37 cellular contexts compared by ENCODE assay signal in the genomic region with DNA sequence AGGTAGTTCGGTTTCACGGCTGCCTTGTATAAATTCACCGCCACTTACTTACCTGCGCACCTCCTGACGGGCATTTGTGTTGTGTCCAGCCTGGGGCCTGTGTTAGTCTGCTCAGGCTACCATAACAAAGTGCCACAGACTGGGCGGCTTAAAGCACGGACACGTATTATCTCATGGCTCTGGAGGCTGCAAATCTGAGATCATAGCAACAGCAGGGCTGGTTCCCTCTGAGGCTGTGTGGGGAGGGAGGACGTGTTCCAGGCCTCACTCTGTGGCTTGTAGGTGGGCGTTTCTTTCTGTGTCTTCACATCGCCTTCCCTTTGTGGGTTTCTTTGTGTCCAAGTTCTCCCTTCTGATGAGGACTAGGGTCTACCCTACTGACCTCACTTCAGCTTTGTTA.
"Had no signal": no experiment of that assay in that cellular context is flagged by ENCODE, and none has a peak within 500 bp of the region (broad histone marks: within the 10 kb centered on the region; RNA-seq: fewer than 3 reads in every experiment).

No MANE protein-coding gene starts in this region.

- H3K27ac Mint-ChIP-seq: activated naive CD4-positive, alpha-beta T cell treated with anti-CD3 and anti-CD28 coated beads for 36 hours; activated naive CD4-positive, alpha-beta T cell treated with anti-CD3 and anti-CD28 coated beads, Interleukin-2, amount 10 ng/mL, durations not matched to agents 7 days and 5 days; activated naive CD4-positive, alpha-beta T cell treated with anti-CD3 and anti-CD28 coated beads, Interleukin-2, amount 50 U/mL, for 24 hours; activated naive CD4-positive, alpha-beta T cell treated with anti-CD3 and anti-CD28 coated beads, Interleukin-2, amount 50 U/mL, for 72 hours; activated naive CD8-positive, alpha-beta T cell; activated naive CD8-positive, alpha-beta T cell treated with anti-CD3 and anti-CD28 coated beads for 36 hours; activated naive CD8-positive, alpha-beta T cell treated with anti-CD3 and anti-CD28 coated beads, Interleukin-2, amount 10 ng/mL, durations not matched to agents 7 days and 5 days; activated naive CD8-positive, alpha-beta T cell treated with anti-CD3 and anti-CD28 coated beads, Interleukin-2, amount 50 U/mL, for 24 hours; activated T-cell treated with anti-CD3 and anti-CD28 coated beads, Interleukin-2, amount 50 U/mL, for 24 hours; activated T-cell treated with anti-CD3 and anti-CD28 coated beads, Interleukin-2, amount 50 U/mL, for 72 hours; activated T-helper 1 cell treated with anti-CD3 and anti-CD28 coated beads, Interleukin-12 subunit alpha, Interleukin-12 subunit beta, Interleukin-2, Interleukin-4 antibody, amounts not matched to agents 30 ng/mL and 10 ng/mL and 1 ng/mL, durations not matched to agents 14 hours and 24 hours and 36 hours; activated T-helper 17 cell treated with anti-CD3 and anti-CD28 coated beads, Interleukin-2, amount 50 U/mL, for 72 hours; activated T-helper 2 cell treated with anti-CD3 and anti-CD28 coated beads, Interferon-gamma antibody, Interleukin-2, Interleukin-4, amounts not matched to agents 10 μg/mL and 5 μg/mL and 100 μg/mL, durations not matched to agents 14 hours and 24 hours and 36 hours had no signal

- H3K4me3 Mint-ChIP-seq: activated naive CD4-positive, alpha-beta T cell treated with anti-CD3 and anti-CD28 coated beads for 36 hours; activated naive CD4-positive, alpha-beta T cell treated with anti-CD3 and anti-CD28 coated beads, Interleukin-2, amount 10 ng/mL, durations not matched to agents 7 days and 5 days; activated naive CD4-positive, alpha-beta T cell treated with anti-CD3 and anti-CD28 coated beads, Interleukin-2, amount 50 U/mL, for 24 hours; activated naive CD8-positive, alpha-beta T cell; activated naive CD8-positive, alpha-beta T cell treated with anti-CD3 and anti-CD28 coated beads for 36 hours; activated naive CD8-positive, alpha-beta T cell treated with anti-CD3 and anti-CD28 coated beads, Interleukin-2, amount 10 ng/mL, durations not matched to agents 7 days and 5 days; activated naive CD8-positive, alpha-beta T cell treated with anti-CD3 and anti-CD28 coated beads, Interleukin-2, amount 50 U/mL, for 24 hours; activated T-cell treated with anti-CD3 and anti-CD28 coated beads, Interleukin-2, amount 50 U/mL, for 24 hours; activated T-cell treated with anti-CD3 and anti-CD28 coated beads, Interleukin-2, amount 50 U/mL, for 4 hours; activated T-cell treated with anti-CD3 and anti-CD28 coated beads, Interleukin-2, amount 50 U/mL, for 72 hours; activated T-helper 1 cell treated with anti-CD3 and anti-CD28 coated beads, Interleukin-12 subunit alpha, Interleukin-12 subunit beta, Interleukin-2, Interleukin-4 antibody, amounts not matched to agents 30 ng/mL and 10 ng/mL and 1 ng/mL, durations not matched to agents 14 hours and 24 hours and 36 hours; activated T-helper 17 cell treated with anti-CD3 and anti-CD28 coated beads, Interleukin-2, amount 50 U/mL, for 72 hours; brain; central memory CD8-positive, alpha-beta T cell had no signal

- DNase-seq: activated effector memory CD4-positive, alpha-beta T cell treated with anti-CD3 and anti-CD28 coated beads, Interleukin-2, amount 50 U/mL, for 16 hours; activated gamma-delta T cell; activated gamma-delta T cell treated with Interleukin-2 at 50 U/mL for 16 hours; activated naive CD4-positive, alpha-beta T cell; activated naive CD4-positive, alpha-beta T cell treated with anti-CD3 and anti-CD28 coated beads for 36 hours; activated naive CD4-positive, alpha-beta T cell treated with anti-CD3 and anti-CD28 coated beads, Interleukin-2, amount 10 ng/mL, durations not matched to agents 7 days and 5 days; activated naive CD4-positive, alpha-beta T cell treated with anti-CD3 and anti-CD28 coated beads, Interleukin-2, amount 50 U/mL, for 16 hours; activated naive CD4-positive, alpha-beta T cell treated with Interleukin-2 at 50 U/mL for 16 hours; activated naive CD8-positive, alpha-beta T cell treated with anti-CD3 and anti-CD28 coated beads for 36 hours; activated naive CD8-positive, alpha-beta T cell treated with anti-CD3 and anti-CD28 coated beads, Interleukin-2, amount 10 ng/mL, durations not matched to agents 7 days and 5 days; activated naive CD8-positive, alpha-beta T cell treated with anti-CD3 and anti-CD28 coated beads, Interleukin-2, amount 50 U/mL, for 24 hours; activated T-cell treated with anti-CD3 and anti-CD28 coated beads for 4 hours; activated T-cell treated with anti-CD3 and anti-CD28 coated beads, Interleukin-2, amount 50 U/mL, for 1 hour; activated T-cell treated with anti-CD3 and anti-CD28 coated beads, Interleukin-2, amount 50 U/mL, for 24 hours; activated T-cell treated with anti-CD3 and anti-CD28 coated beads, Interleukin-2, amount 50 U/mL, for 4 hours; activated T-cell treated with anti-CD3 and anti-CD28 coated beads, Interleukin-2, amount 50 U/mL, for 48 hours; activated T-cell treated with anti-CD3 and anti-CD28 coated beads, Interleukin-2, amount 50 U/mL, for 72 hours; adrenal gland; amniotic stem cell; amygdala; body of pancreas; brain microvascular endothelial cell; caudate nucleus; central memory CD4-positive, alpha-beta T cell; cerebellar nuclear complex had no signal

- H3K36me3 ChIP-seq: adrenal gland, ascending aorta, brain microvascular endothelial cell, breast epithelium, cardiac muscle cell had no signal

- FAIRE-seq: astrocyte had no signal

- H3K27me3 Mint-ChIP-seq: activated naive CD8-positive, alpha-beta T cell treated with anti-CD3 and anti-CD28 coated beads for 36 hours; activated naive CD8-positive, alpha-beta T cell treated with anti-CD3 and anti-CD28 coated beads, Interleukin-2, amount 10 ng/mL, durations not matched to agents 7 days and 5 days; activated naive CD8-positive, alpha-beta T cell treated with anti-CD3 and anti-CD28 coated beads, Interleukin-2, amount 50 U/mL, for 24 hours; activated T-cell treated with anti-CD3 and anti-CD28 coated beads, Interleukin-2, amount 50 U/mL, for 24 hours; activated T-helper 17 cell treated with anti-CD3 and anti-CD28 coated beads, Interleukin-2, amount 50 U/mL, for 72 hours; central memory CD8-positive, alpha-beta T cell had no signal

- H3K27ac ChIP-seq: adrenal gland, ascending aorta, body of pancreas, brain microvascular endothelial cell, breast epithelium, cardiac muscle cell had no signal

- H3K4me1 ChIP-seq: adrenal gland, ascending aorta, breast epithelium had no signal

- H3K4me1 Mint-ChIP-seq: activated naive CD4-positive, alpha-beta T cell treated with anti-CD3 and anti-CD28 coated beads, Interleukin-2, amount 10 ng/mL, durations not matched to agents 7 days and 5 days; activated naive CD4-positive, alpha-beta T cell treated with anti-CD3 and anti-CD28 coated beads, Interleukin-2, amount 50 U/mL, for 24 hours; activated naive CD8-positive, alpha-beta T cell treated with anti-CD3 and anti-CD28 coated beads for 36 hours; activated naive CD8-positive, alpha-beta T cell treated with anti-CD3 and anti-CD28 coated beads, Interleukin-2, amount 10 ng/mL, durations not matched to agents 7 days and 5 days; activated naive CD8-positive, alpha-beta T cell treated with anti-CD3 and anti-CD28 coated beads, Interleukin-2, amount 50 U/mL, for 24 hours; activated T-helper 17 cell treated with anti-CD3 and anti-CD28 coated beads, Interleukin-2, amount 50 U/mL, for 72 hours; central memory CD8-positive, alpha-beta T cell had no signal

- H3K27me3 ChIP-seq: adrenal gland, ascending aorta, body of pancreas, brain microvascular endothelial cell, breast epithelium had no signal

- H3K36me3 Mint-ChIP-seq: activated naive CD4-positive, alpha-beta T cell treated with anti-CD3 and anti-CD28 coated beads, Interleukin-2, amount 10 ng/mL, durations not matched to agents 7 days and 5 days; activated naive CD4-positive, alpha-beta T cell treated with anti-CD3 and anti-CD28 coated beads, Interleukin-2, amount 50 U/mL, for 24 hours; activated naive CD4-positive, alpha-beta T cell treated with anti-CD3 and anti-CD28 coated beads, Interleukin-2, amount 50 U/mL, for 72 hours; activated naive CD8-positive, alpha-beta T cell; activated naive CD8-positive, alpha-beta T cell treated with anti-CD3 and anti-CD28 coated beads for 36 hours; activated naive CD8-positive, alpha-beta T cell treated with anti-CD3 and anti-CD28 coated beads, Interleukin-2, amount 10 ng/mL, durations not matched to agents 7 days and 5 days; brain had no signal

- H3K9me3 Mint-ChIP-seq: activated naive CD4-positive, alpha-beta T cell treated with anti-CD3 and anti-CD28 coated beads for 36 hours; activated naive CD4-positive, alpha-beta T cell treated with anti-CD3 and anti-CD28 coated beads, Interleukin-2, amount 10 ng/mL, durations not matched to agents 7 days and 5 days; activated naive CD4-positive, alpha-beta T cell treated with anti-CD3 and anti-CD28 coated beads, Interleukin-2, amount 50 U/mL, for 24 hours; activated naive CD4-positive, alpha-beta T cell treated with anti-CD3 and anti-CD28 coated beads, Interleukin-2, amount 50 U/mL, for 72 hours; activated naive CD8-positive, alpha-beta T cell treated with anti-CD3 and anti-CD28 coated beads for 36 hours; activated naive CD8-positive, alpha-beta T cell treated with anti-CD3 and anti-CD28 coated beads, Interleukin-2, amount 50 U/mL, for 24 hours; activated T-cell treated with anti-CD3 and anti-CD28 coated beads, Interleukin-2, amount 50 U/mL, for 24 hours; activated T-cell treated with anti-CD3 and anti-CD28 coated beads, Interleukin-2, amount 50 U/mL, for 4 hours; activated T-helper 1 cell treated with anti-CD3 and anti-CD28 coated beads, Interleukin-12 subunit alpha, Interleukin-12 subunit beta, Interleukin-2, Interleukin-4 antibody, amounts not matched to agents 30 ng/mL and 10 ng/mL and 1 ng/mL, durations not matched to agents 14 hours and 24 hours and 36 hours; activated T-helper 2 cell treated with anti-CD3 and anti-CD28 coated beads, Interferon-gamma antibody, Interleukin-2, Interleukin-4, amounts not matched to agents 10 μg/mL and 5 μg/mL and 100 μg/mL, durations not matched to agents 14 hours and 24 hours and 36 hours; central memory CD8-positive, alpha-beta T cell had no signal

- ATAC-seq: activated naive CD4-positive, alpha-beta T cell treated with anti-CD3 and anti-CD28 coated beads, Interleukin-2, amount 50 U/mL, for 72 hours; activated naive CD8-positive, alpha-beta T cell treated with anti-CD3 and anti-CD28 coated beads, Interleukin-2, amount 50 U/mL, for 24 hours; activated T-cell treated with anti-CD3 and anti-CD28 coated beads, Interleukin-2, amount 50 U/mL, for 4 hours; activated T-cell treated with anti-CD3 and anti-CD28 coated beads, Interleukin-2, amount 50 U/mL, for 72 hours; activated T-helper 17 cell treated with anti-CD3 and anti-CD28 coated beads, Interleukin-2, amount 50 U/mL, for 72 hours; body of pancreas had no signal

- H3K9me3 ChIP-seq: adrenal gland, ascending aorta, body of pancreas, breast epithelium had no signal

- H3K4me3 ChIP-seq: adrenal gland, ascending aorta, body of pancreas, breast epithelium, cardiac muscle cell had no signal
